Comparison of ENCODE assay signal across 21 cellular contexts in genomic region chr11:1193326-1194230, GRCh38. TPM values are rescaled to one million over a fixed set of nuclear protein-coding genes. Genes with fewer than 3 reads are reported as not detected.
DNase-seq lines count a peak whose midpoint lies in the region; ATAC-seq, FAIRE-seq and TF ChIP-seq lines count a peak whose summit lies in the region.
"Had no signal": no experiment of that assay in that cellular context is flagged by ENCODE, and none has a peak within 500 bp of the region (broad histone marks: within the 10 kb centered on the region; RNA-seq: fewer than 3 reads in every experiment).

No MANE protein-coding gene starts in this region.

- no peaks in the 10 kb centered on the region for H3K79me2 ChIP-seq in SK-N-SH (ENCODE audit: insufficient read depth)

- H4K20me1 ChIP-seq in SK-N-SH (ENCODE audit: insufficient read depth) = no peaks in the 10 kb centered on the region
- H4K20me1 ChIP-seq: BLaER1 had no signal

- no peak for FAIRE-seq in kidney (lab: Jason Lieb, UNC)
- FAIRE-seq: keratinocyte, small intestine had no signal

- H3K27ac ChIP-seq in SK-N-SH (ENCODE audit: low read depth in 2 of 2, low read length in 1 of 2) (no peak overlapping the region), kidney (ENCODE audit: low read depth in 2 of 2, low read length in 2 of 2) (no peak overlapping the region), sigmoid colon (no peak overlapping the region)
- H3K27ac ChIP-seq: BLaER1, brain microvascular endothelial cell, esophagus squamous epithelium, RWPE1 had no signal

- TF ChIP-seq POLR2A in sigmoid colon (IDR thresholded peaks at IDR 0.05) = no peak

- no peak overlapping the region for H2AFZ ChIP-seq in SK-N-SH (ENCODE audit: low read depth)

- H3K4me1 Mint-ChIP-seq in activated T-helper 17 cell treated with anti-CD3 and anti-CD28 coated beads, Interleukin-2, amount 50 U/mL, for 72 hours = no peaks in the 10 kb centered on the region
- H3K4me1 Mint-ChIP-seq: IgD-negative memory B cell; stimulated activated effector memory CD8-positive, alpha-beta T cell treated with anti-CD3 and anti-CD28 coated beads, Interleukin-12 subunit alpha, Interleukin-12 subunit beta, amount 100 ng/mL, for 72 hours had no signal

- H3K4me3 Mint-ChIP-seq in activated T-helper 17 cell treated with anti-CD3 and anti-CD28 coated beads, Interleukin-2, amount 50 U/mL, for 72 hours = no peak overlapping the region
- H3K4me3 Mint-ChIP-seq: IgD-negative memory B cell; stimulated activated effector memory CD8-positive, alpha-beta T cell treated with anti-CD3 and anti-CD28 coated beads, Interleukin-12 subunit alpha, Interleukin-12 subunit beta, amount 100 ng/mL, for 72 hours had no signal

- H3K4me2 ChIP-seq in SK-N-SH = no peak overlapping the region
- H3K4me2 ChIP-seq: BLaER1 had no signal

- H3K4me1 ChIP-seq in SK-N-SH (ENCODE audit: control insufficient read depth in 1 of 2, insufficient read depth in 2 of 2, low read depth in 1 of 2, low read length in 1 of 2) (no peaks in the 10 kb centered on the region), kidney (ENCODE audit: control insufficient read depth in 1 of 2, insufficient read depth in 1 of 2, low read depth in 1 of 2, low read length in 2 of 2) (no peaks in the 10 kb centered on the region), sigmoid colon (no peaks in the 10 kb centered on the region)
- H3K4me1 ChIP-seq: BLaER1, esophagus squamous epithelium had no signal

- no peak for TF ChIP-seq CTCF in SK-N-SH (IDR thresholded peaks at IDR 0.05)
- TF ChIP-seq CTCF in kidney (IDR thresholded peaks at IDR 0.05; ENCODE audit: borderline replicate concordance, extremely low read depth, insufficient read depth) = no peak
- TF ChIP-seq CTCF in sigmoid colon (IDR thresholded peaks at IDR 0.05) = no peak

- no peaks in the 10 kb centered on the region for H3K9me2 ChIP-seq in SK-N-SH

- H3K9me3 ChIP-seq in SK-N-SH (no peaks in the 10 kb centered on the region), kidney (ENCODE audit: control insufficient read depth in 1 of 2, low read length in 2 of 2) (no peaks in the 10 kb centered on the region), sigmoid colon (no peaks in the 10 kb centered on the region)
- H3K9me3 ChIP-seq: esophagus squamous epithelium had no signal

- H3K9me3 Mint-ChIP-seq in activated T-helper 17 cell treated with anti-CD3 and anti-CD28 coated beads, Interleukin-2, amount 50 U/mL, for 72 hours = no peaks in the 10 kb centered on the region
- H3K9me3 Mint-ChIP-seq: IgD-negative memory B cell; stimulated activated effector memory CD8-positive, alpha-beta T cell treated with anti-CD3 and anti-CD28 coated beads, Interleukin-12 subunit alpha, Interleukin-12 subunit beta, amount 100 ng/mL, for 72 hours had no signal

- no peaks in the 10 kb centered on the region for H3K36me3 Mint-ChIP-seq in activated T-helper 17 cell treated with anti-CD3 and anti-CD28 coated beads, Interleukin-2, amount 50 U/mL, for 72 hours (ENCODE audit: low read depth)
- H3K36me3 Mint-ChIP-seq: IgD-negative memory B cell; stimulated activated effector memory CD8-positive, alpha-beta T cell treated with anti-CD3 and anti-CD28 coated beads, Interleukin-12 subunit alpha, Interleukin-12 subunit beta, amount 100 ng/mL, for 72 hours had no signal

- H3K36me3 ChIP-seq in SK-N-SH (replicated peaks in 1 of 2; ENCODE audit: control insufficient read depth in 1 of 2, insufficient read depth in 2 of 2, low read length in 1 of 2) = no peaks in the 10 kb centered on the region
- H3K36me3 ChIP-seq in kidney (ENCODE audit: control insufficient read depth in 1 of 2, insufficient read depth in 2 of 2, low read length in 2 of 2) = no peaks in the 10 kb centered on the region
- no peaks in the 10 kb centered on the region for H3K36me3 ChIP-seq in sigmoid colon
- H3K36me3 ChIP-seq: BLaER1, brain microvascular endothelial cell, esophagus squamous epithelium had no signal

- H3K4me3 ChIP-seq in SK-N-SH (ENCODE audit: low read depth in 2 of 2, low read length in 1 of 2) (no peak overlapping the region), kidney (ENCODE audit: low read length in 2 of 2) (no peak overlapping the region), sigmoid colon (no peak overlapping the region)
- H3K4me3 ChIP-seq: BLaER1, esophagus squamous epithelium had no signal

- intact Hi-C loops in kidney (cut with DNase I) (no loop called here), sigmoid colon (cut with DNase I) (no loop called here)

- TF ChIP-seq EP300 in SK-N-SH (IDR thresholded peaks at IDR 0.05; ENCODE audit: borderline replicate concordance in 1 of 2, low read depth in 1 of 2, low read length in 1 of 2) = no peak
- no peak for TF ChIP-seq EP300 in sigmoid colon (IDR thresholded peaks at IDR 0.05)

- peak; percentile 12 for DNase-seq in SK-N-SH
- peak; percentile 18 to 27 for DNase-seq in NCI-H1930 (lab: John Stamatoyannopoulos, UW)
- peak; percentile 71 for DNase-seq in kidney
- DNase-seq in sigmoid colon = peak; percentile 52
- DNase-seq in hepatic stellate cell (ENCODE audit: low spot score) = no peak
- DNase-seq in NCI-H446 treated with DMSO at 0.1 percent for 48 hours (lab: John Stamatoyannopoulos, UW) = no peak
- DNase-seq: activated naive CD4-positive, alpha-beta T cell treated with anti-CD3 and anti-CD28 coated beads, Interleukin-2, amount 50 U/mL, for 16 hours; brain microvascular endothelial cell; DMS53; esophagus squamous epithelium; small intestine; trophoblast cell had no signal

- no peaks in the 10 kb centered on the region for H3F3A ChIP-seq in SK-N-SH (replicated peaks; ENCODE audit: insufficient read depth)

- CTCF ChIA-PET in SK-N-SH (lab: Yijun Ruan, JAX) = no interaction called here

- peaks cover 3% of the 10 kb centered on the region for H3K27me3 Mint-ChIP-seq in activated T-helper 17 cell treated with anti-CD3 and anti-CD28 coated beads, Interleukin-2, amount 50 U/mL, for 72 hours
- H3K27me3 Mint-ChIP-seq: IgD-negative memory B cell had no signal

- TF ChIP-seq RAD21 in SK-N-SH (IDR thresholded peaks at IDR 0.05; ENCODE audit: low read length) = no peak

- POLR2A ChIA-PET in SK-N-SH (lab: Yijun Ruan, JAX) = no interaction called here

- no peaks in the 10 kb centered on the region for H3K27me3 ChIP-seq in SK-N-SH (ENCODE audit: insufficient read depth)
- H3K27me3 ChIP-seq in sigmoid colon = peaks cover 8 to 55% (median 31%) of the 10 kb centered on the region in 3 donors
- H3K27me3 ChIP-seq: brain microvascular endothelial cell had no signal

- WGBS in SK-N-SH (ENCODE audit: low lambda C conversion rate) = 41% methylated on average over 8 of the region's 43 CpGs
- WGBS in sigmoid colon, 2 donors = 66 to 85% methylated on average over 43 of the region's 43 CpGs

- H3K27ac Mint-ChIP-seq in activated T-helper 17 cell treated with anti-CD3 and anti-CD28 coated beads, Interleukin-2, amount 50 U/mL, for 72 hours = no peak overlapping the region
- H3K27ac Mint-ChIP-seq: IgD-negative memory B cell; stimulated activated effector memory CD8-positive, alpha-beta T cell treated with anti-CD3 and anti-CD28 coated beads, Interleukin-12 subunit alpha, Interleukin-12 subunit beta, amount 100 ng/mL, for 72 hours had no signal

- no peak overlapping the region for H3K9ac ChIP-seq in SK-N-SH
- H3K9ac ChIP-seq in kidney (ENCODE audit: low read length in 2 of 2) = no peak overlapping the region
- H3K9ac ChIP-seq: BLaER1 had no signal

- no peak for ATAC-seq in SK-N-SH treated with all-trans-retinoic acid at 6 μM for 48 hours
- ATAC-seq in activated T-helper 17 cell treated with anti-CD3 and anti-CD28 coated beads, Interleukin-2, amount 50 U/mL, for 72 hours (replicated peaks) = no peak
- ATAC-seq: stimulated activated effector memory CD8-positive, alpha-beta T cell treated with anti-CD3 and anti-CD28 coated beads, Interleukin-12 subunit alpha, Interleukin-12 subunit beta, amount 100 ng/mL, for 72 hours had no signal

TF ChIP-seq in SK-N-SH, 30 proteins besides CTCF, POLR2A, EP300 and RAD21:
- TF ChIP-seq YY1 (IDR thresholded peaks at IDR 0.05; ENCODE audit: low read depth) (no peak), SIN3A (IDR thresholded peaks at IDR 0.05; ENCODE audit: borderline replicate concordance, low read depth, low read length) (no peak), NFIC (IDR thresholded peaks at IDR 0.05; ENCODE audit: borderline replicate concordance) (no peak), FOSL2 (IDR thresholded peaks at IDR 0.05; ENCODE audit: borderline replicate concordance, low read depth) (no peak), TEAD4 (IDR thresholded peaks at IDR 0.05; ENCODE audit: borderline replicate concordance, insufficient read depth) (no peak)

RNA-seq across cellular contexts. Expression of gene MUC5B, which starts 29.3 kb away (rescaled TPM):
- polyA plus RNA-seq in SK-N-SH (2012; rRNA removed) = not detected in 2 replicates
- polyA plus RNA-seq in SK-N-SH (2012; cell fraction: cytosol; rRNA removed) = not detected in 2 replicates
- polyA plus RNA-seq in SK-N-SH (2012; cell fraction: nucleus; rRNA removed) = not detected in 2 replicates
- 0.38 TPM for total RNA-seq in kidney
- not detected for polyA plus RNA-seq in kidney (ENCODE audit: insufficient read depth, low read depth, low replicate concordance)
- total RNA-seq in sigmoid colon = under 1 TPM in 1 of 4 donors, not detected in 3; 0.83 TPM
- 100 to 1,000 TPM in 1 of 3 donors, 1 to 10 TPM in 2; 1.4 to 131 (median 4.2) TPM for polyA plus RNA-seq in sigmoid colon
- not detected for total RNA-seq in activated T-helper 17 cell treated with anti-CD3 and anti-CD28 coated beads, Interleukin-2, amount 50 U/mL, for 72 hours
- total RNA-seq: A172 had no signal
- polyA plus RNA-seq: IgD-negative memory B cell, keratinocyte had no signal

RNA-seq across cellular contexts. Expression of gene MUC5AC, which starts 35.8 kb away (rescaled TPM):
- not detected in 2 replicates for polyA plus RNA-seq in SK-N-SH (2012; rRNA removed)
- polyA plus RNA-seq in SK-N-SH (2012; cell fraction: cytosol; rRNA removed) = not detected in 2 replicates
- not detected in 2 replicates for polyA plus RNA-seq in SK-N-SH (2012; cell fraction: nucleus; rRNA removed)
- total RNA-seq in kidney = 0.03 TPM
- polyA plus RNA-seq in kidney (ENCODE audit: insufficient read depth, low read depth, low replicate concordance) = not detected
- total RNA-seq in sigmoid colon = under 1 TPM in 1 of 4 donors, not detected in 3; under 0.01 TPM
- polyA plus RNA-seq in sigmoid colon = under 1 TPM in 2 of 3 donors, not detected in 1; under 0.01 to 0.09 TPM
- total RNA-seq in activated T-helper 17 cell treated with anti-CD3 and anti-CD28 coated beads, Interleukin-2, amount 50 U/mL, for 72 hours = not detected
- total RNA-seq: A172, omental fat pad had no signal
- polyA plus RNA-seq: IgD-negative memory B cell, keratinocyte had no signal

Comparison
In these comparisons a context has a peak if more than half of its experiments do, and no peak if none do; other contexts are left out.
1. DNase-seq: peak in SK-N-SH (single experiment), NCI-H1930 (2 of 2), kidney (single experiment) and sigmoid colon (single experiment); none in hepatic stellate cell (single experiment) and NCI-H446 treated with DMSO at 0.1 percent for 48 hours (single experiment).